In genomic region chr15:73900129-73900712, GRCh38 we compare ENCODE assay signal across 25 cellular contexts. TPM values are rescaled to one million over a fixed set of nuclear protein-coding genes. Genes with fewer than 3 reads are reported as not detected.
DNase-seq lines count a peak whose midpoint lies in the region; ATAC-seq and TF ChIP-seq lines count a peak whose summit lies in the region.
"Had no signal": no experiment of that assay in that cellular context is flagged by ENCODE, and none has a peak within 500 bp of the region (broad histone marks: within the 10 kb centered on the region; RNA-seq: fewer than 3 reads in every experiment).

No MANE protein-coding gene starts in this region.

- no peaks in the 10 kb centered on the region for H4K20me1 ChIP-seq in PC-3 (ENCODE audit: low read length)
- H4K20me1 ChIP-seq in hepatocyte (ENCODE audit: insufficient read depth, poor library complexity, severe bottlenecking): no peaks in the 10 kb centered on the region

- in situ Hi-C loops in brain microvascular endothelial cell (cut with HindIII; ENCODE audit: low pct_ligation_motif_present, low sequenced_read_pairs): no loop called here

- TF ChIP-seq CTCF in PC-3 (conservative IDR thresholded peaks at IDR 0.05; ENCODE audit: low read depth, low read length) (no peak), coronary artery (IDR thresholded peaks at IDR 0.05) (no peak), endothelial cell (IDR thresholded peaks at IDR 0.05; ENCODE audit: unreplicated experiment) (no peak), hepatocyte (IDR thresholded peaks at IDR 0.05; ENCODE audit: poor library complexity) (no peak), brain microvascular endothelial cell (IDR thresholded peaks at IDR 0.05; ENCODE audit: low read depth, low read length, missing control alignments) (no peak)

- H3F3A ChIP-seq in PC-3 (ENCODE audit: low read length, unreplicated experiment): no peaks in the 10 kb centered on the region

- H3K4me3 ChIP-seq in PC-3 (ENCODE audit: low read length) (no peak overlapping the region), coronary artery (no peak overlapping the region), skeletal muscle satellite cell (ENCODE audit: low read length) (no peak overlapping the region), hepatocyte (no peak overlapping the region), brain microvascular endothelial cell (ENCODE audit: low read depth, low read length) (no peak overlapping the region)
- H3K4me3 ChIP-seq: right atrium auricular region, SK-N-MC had no signal

- intact Hi-C loops in PC-3 (cut with micrococcal nuclease): no loop called here

- peaks cover 2% of the 10 kb centered on the region for H3K36me3 Mint-ChIP-seq in activated naive CD8-positive, alpha-beta T cell treated with anti-CD3 and anti-CD28 coated beads, Interleukin-2, amount 10 ng/mL, durations not matched to agents 7 days and 5 days
- no peaks in the 10 kb centered on the region for H3K36me3 Mint-ChIP-seq in activated naive CD8-positive, alpha-beta T cell treated with anti-CD3 and anti-CD28 coated beads, Interleukin-2, amount 50 U/mL, for 24 hours (ENCODE audit: low read depth)
- peaks cover 24% of the 10 kb centered on the region for H3K36me3 Mint-ChIP-seq in endothelial cell (ENCODE audit: low read depth, unreplicated experiment)
- H3K36me3 Mint-ChIP-seq: activated naive CD4-positive, alpha-beta T cell treated with anti-CD3 and anti-CD28 coated beads, Interleukin-2, amount 50 U/mL, for 24 hours had no signal

- BruUV-seq in PC-3 (replicated peaks; lab: Mats Ljungman, UMichigan): no TSS peak

- H3K4me2 ChIP-seq in PC-3 (ENCODE audit: low read length) (peak overlapping the region; percentile 29), skeletal muscle satellite cell (ENCODE audit: low read length) (peak overlapping the region; percentile 21), hepatocyte (no peak overlapping the region)

- H2AFZ ChIP-seq in PC-3 (ENCODE audit: low read length) (no peak overlapping the region), hepatocyte (no peak overlapping the region)

- peaks cover 37% of the 10 kb centered on the region for H3K4me1 ChIP-seq in PC-3 (ENCODE audit: insufficient read depth, low read length)
- peaks cover 32% of the 10 kb centered on the region for H3K4me1 ChIP-seq in skeletal muscle satellite cell (ENCODE audit: control insufficient read depth, insufficient read depth, low read length)
- no peaks in the 10 kb centered on the region for H3K4me1 ChIP-seq in hepatocyte (ENCODE audit: insufficient read depth)
- H3K4me1 ChIP-seq: right atrium auricular region had no signal

- H3K27ac ChIP-seq in PC-3 (ENCODE audit: low read length) (peak overlapping the region; percentile 69), coronary artery (no peak overlapping the region), hepatocyte (no peak overlapping the region), brain microvascular endothelial cell (no peak overlapping the region)
- H3K27ac ChIP-seq: neutrophil, right atrium auricular region, SK-N-MC had no signal

- peak; percentile 23 for DNase-seq in activated naive CD8-positive, alpha-beta T cell treated with anti-CD3 and anti-CD28 coated beads, Interleukin-2, amount 10 ng/mL, durations not matched to agents 7 days and 5 days
- no peak for DNase-seq in activated naive CD8-positive, alpha-beta T cell treated with anti-CD3 and anti-CD28 coated beads, Interleukin-2, amount 50 U/mL, for 24 hours
- DNase-seq in PC-3 (peak; percentile 50), coronary artery (ENCODE audit: low spot score) (peak; percentile 66), endothelial cell (ENCODE audit: low spot score) (no peak), hepatocyte (ENCODE audit: low spot score) (no peak), brain microvascular endothelial cell (no peak)
- DNase-seq: 8988T; activated CD4-positive, alpha-beta T cell treated with anti-CD3 and anti-CD28 coated beads, Interleukin-2, amount 50 U/mL, for 1 hour; caudate nucleus; DMS53; effector CD4-positive, alpha-beta T cell; MM.1S; NCI-H187; NCI-H510A treated with DMSO at 0.1 percent for 48 hours; stimulated activated naive CD4-positive, alpha-beta T cell treated with Interleukin-2 at 50 U/mL for 16 hours had no signal

- ATAC-seq in activated naive CD8-positive, alpha-beta T cell treated with anti-CD3 and anti-CD28 coated beads, Interleukin-2, amount 10 ng/mL, durations not matched to agents 7 days and 5 days (ENCODE audit: low read depth): no peak
- ATAC-seq in activated naive CD8-positive, alpha-beta T cell treated with anti-CD3 and anti-CD28 coated beads, Interleukin-2, amount 50 U/mL, for 24 hours: no peak
- ATAC-seq in PC-3: peak; percentile 12
- ATAC-seq: left colon had no signal

- no peak overlapping the region for H3K27ac Mint-ChIP-seq in activated naive CD8-positive, alpha-beta T cell treated with anti-CD3 and anti-CD28 coated beads, Interleukin-2, amount 10 ng/mL, durations not matched to agents 7 days and 5 days
- no peak overlapping the region for H3K27ac Mint-ChIP-seq in activated naive CD8-positive, alpha-beta T cell treated with anti-CD3 and anti-CD28 coated beads, Interleukin-2, amount 50 U/mL, for 24 hours
- H3K27ac Mint-ChIP-seq in endothelial cell (ENCODE audit: unreplicated experiment): no peak overlapping the region
- H3K27ac Mint-ChIP-seq: activated naive CD4-positive, alpha-beta T cell treated with anti-CD3 and anti-CD28 coated beads, Interleukin-2, amount 50 U/mL, for 24 hours had no signal

- POLR2A ChIA-PET in activated naive CD8-positive, alpha-beta T cell treated with anti-CD3 and anti-CD28 coated beads, Interleukin-2, amount 10 ng/mL, durations not matched to agents 7 days and 5 days (lab: Charles Lee): no interaction called here
- POLR2A ChIA-PET in PC-3 (lab: Charles Lee; ENCODE audit: unreplicated experiment): no interaction called here

- no peaks in the 10 kb centered on the region for H3K27me3 ChIP-seq in PC-3 (ENCODE audit: low read length)
- no peaks in the 10 kb centered on the region for H3K27me3 ChIP-seq in skeletal muscle satellite cell (ENCODE audit: control insufficient read depth, insufficient read depth, low read length)
- H3K27me3 ChIP-seq in hepatocyte: no peaks in the 10 kb centered on the region
- no peaks in the 10 kb centered on the region for H3K27me3 ChIP-seq in brain microvascular endothelial cell (replicated peaks)
- H3K27me3 ChIP-seq: neutrophil, right atrium auricular region had no signal

- H3K4me3 Mint-ChIP-seq in activated naive CD8-positive, alpha-beta T cell treated with anti-CD3 and anti-CD28 coated beads, Interleukin-2, amount 10 ng/mL, durations not matched to agents 7 days and 5 days: no peak overlapping the region
- H3K4me3 Mint-ChIP-seq in activated naive CD8-positive, alpha-beta T cell treated with anti-CD3 and anti-CD28 coated beads, Interleukin-2, amount 50 U/mL, for 24 hours: no peak overlapping the region
- no peak overlapping the region for H3K4me3 Mint-ChIP-seq in endothelial cell (ENCODE audit: unreplicated experiment)
- H3K4me3 Mint-ChIP-seq: activated naive CD4-positive, alpha-beta T cell treated with anti-CD3 and anti-CD28 coated beads, Interleukin-2, amount 50 U/mL, for 24 hours had no signal

- WGBS in hepatocyte (ENCODE audit: low lambda C conversion rate, missing lambda C conversion rate): 89% methylated on average over 9 of the region's 9 CpGs

- H3K36me3 ChIP-seq in PC-3 (ENCODE audit: low read depth, low read length) (no peaks in the 10 kb centered on the region), skeletal muscle satellite cell (ENCODE audit: insufficient read depth, low read length) (no peaks in the 10 kb centered on the region), hepatocyte (replicated peaks; ENCODE audit: insufficient read depth, low read depth) (no peaks in the 10 kb centered on the region), brain microvascular endothelial cell (replicated peaks) (no peaks in the 10 kb centered on the region)
- H3K36me3 ChIP-seq: neutrophil, right atrium auricular region had no signal

- peaks cover 7% of the 10 kb centered on the region for H3K27me3 Mint-ChIP-seq in activated naive CD8-positive, alpha-beta T cell treated with anti-CD3 and anti-CD28 coated beads, Interleukin-2, amount 10 ng/mL, durations not matched to agents 7 days and 5 days
- no peaks in the 10 kb centered on the region for H3K27me3 Mint-ChIP-seq in activated naive CD8-positive, alpha-beta T cell treated with anti-CD3 and anti-CD28 coated beads, Interleukin-2, amount 50 U/mL, for 24 hours
- peaks cover 7% of the 10 kb centered on the region for H3K27me3 Mint-ChIP-seq in endothelial cell (ENCODE audit: unreplicated experiment)
- H3K27me3 Mint-ChIP-seq: activated naive CD4-positive, alpha-beta T cell treated with anti-CD3 and anti-CD28 coated beads, Interleukin-2, amount 50 U/mL, for 24 hours had no signal

- no peak overlapping the region for H3K9ac ChIP-seq in PC-3 (ENCODE audit: low read length)
- H3K9ac ChIP-seq in skeletal muscle satellite cell (ENCODE audit: low read depth, low read length): no peak overlapping the region

- H3K9me2 ChIP-seq in PC-3 (replicated peaks; ENCODE audit: low read length) (no peaks in the 10 kb centered on the region), hepatocyte (replicated peaks; ENCODE audit: insufficient read depth) (no peaks in the 10 kb centered on the region)

- CTCF ChIA-PET in PC-3 (lab: Charles Lee): no interaction called here

- H3K9me3 ChIP-seq in PC-3 (ENCODE audit: low read length) (no peaks in the 10 kb centered on the region), skeletal muscle satellite cell (replicated peaks; ENCODE audit: low read length) (no peaks in the 10 kb centered on the region), hepatocyte (ENCODE audit: low read depth) (no peaks in the 10 kb centered on the region)
- H3K9me3 ChIP-seq: neutrophil had no signal

- H3K9me3 Mint-ChIP-seq in activated naive CD8-positive, alpha-beta T cell treated with anti-CD3 and anti-CD28 coated beads, Interleukin-2, amount 10 ng/mL, durations not matched to agents 7 days and 5 days: no peaks in the 10 kb centered on the region
- no peaks in the 10 kb centered on the region for H3K9me3 Mint-ChIP-seq in activated naive CD8-positive, alpha-beta T cell treated with anti-CD3 and anti-CD28 coated beads, Interleukin-2, amount 50 U/mL, for 24 hours
- H3K9me3 Mint-ChIP-seq in endothelial cell (ENCODE audit: unreplicated experiment): no peaks in the 10 kb centered on the region
- H3K9me3 Mint-ChIP-seq: activated naive CD4-positive, alpha-beta T cell treated with anti-CD3 and anti-CD28 coated beads, Interleukin-2, amount 50 U/mL, for 24 hours had no signal

- H3K4me1 Mint-ChIP-seq in activated naive CD8-positive, alpha-beta T cell treated with anti-CD3 and anti-CD28 coated beads, Interleukin-2, amount 10 ng/mL, durations not matched to agents 7 days and 5 days: peaks cover 9% of the 10 kb centered on the region
- no peaks in the 10 kb centered on the region for H3K4me1 Mint-ChIP-seq in activated naive CD8-positive, alpha-beta T cell treated with anti-CD3 and anti-CD28 coated beads, Interleukin-2, amount 50 U/mL, for 24 hours
- peaks cover 5% of the 10 kb centered on the region for H3K4me1 Mint-ChIP-seq in endothelial cell (ENCODE audit: unreplicated experiment)
- H3K4me1 Mint-ChIP-seq: activated naive CD4-positive, alpha-beta T cell treated with anti-CD3 and anti-CD28 coated beads, Interleukin-2, amount 50 U/mL, for 24 hours had no signal

- H3K79me2 ChIP-seq in PC-3 (ENCODE audit: low read length) (no peaks in the 10 kb centered on the region), hepatocyte (no peaks in the 10 kb centered on the region)

RNA-seq across cellular contexts. Expression of gene LOXL1, which starts 26.0 kb away (rescaled TPM):
- total RNA-seq in activated naive CD8-positive, alpha-beta T cell treated with anti-CD3 and anti-CD28 coated beads, Interleukin-2, amount 10 ng/mL, durations not matched to agents 7 days and 5 days: 10 to 100 TPM in 1 of 2 experiments, 1 to 10 TPM in 1; 8.8 to 10.5 TPM
- 224 and 249 TPM in 2 replicates for total RNA-seq in PC-3 (2014; rRNA removed)
- 68.4 and 222 TPM in 2 replicates for total RNA-seq in skeletal muscle satellite cell (2012; rRNA removed)
- 156 TPM for total RNA-seq in endothelial cell (ENCODE audit: unreplicated experiment)
- total RNA-seq in hepatocyte: 35.6 and 44.5 TPM in 2 replicates
- polyA plus RNA-seq in hepatocyte: 96.9 and 136 TPM in 2 replicates
- total RNA-seq: OCI-LY7 had no signal

RNA-seq across cellular contexts. Expression of gene TBC1D21, which starts 26.9 kb away (rescaled TPM):
- total RNA-seq in activated naive CD8-positive, alpha-beta T cell treated with anti-CD3 and anti-CD28 coated beads, Interleukin-2, amount 10 ng/mL, durations not matched to agents 7 days and 5 days: not detected
- total RNA-seq in PC-3 (2014; rRNA removed) (not detected in 2 replicates), endothelial cell (ENCODE audit: unreplicated experiment) (not detected), hepatocyte (not detected in 2 replicates)
- not detected in 2 replicates for total RNA-seq in skeletal muscle satellite cell (2012; rRNA removed)
- not detected in 2 replicates for polyA plus RNA-seq in hepatocyte
- total RNA-seq: left colon, mononuclear cell, OCI-LY7, right atrium auricular region, ureter had no signal

Comparison
In these comparisons a context has a peak if more than half of its experiments do, and no peak if none do; other contexts are left out.
1. DNase-seq: peak in activated naive CD8-positive, alpha-beta T cell treated with anti-CD3 and anti-CD28 coated beads, Interleukin-2, amount 10 ng/mL, durations not matched to agents 7 days and 5 days (single experiment), PC-3 (single experiment) and coronary artery (single experiment); none in activated naive CD8-positive, alpha-beta T cell treated with anti-CD3 and anti-CD28 coated beads, Interleukin-2, amount 50 U/mL, for 24 hours (single experiment), endothelial cell (single experiment), hepatocyte (single experiment) and brain microvascular endothelial cell (single experiment).